In genomic region chrX:6021316-6022091, GRCh38 we compare ENCODE assay signal across 8 cellular contexts.
DNase-seq lines count a peak whose midpoint lies in the region; ATAC-seq and TF ChIP-seq lines count a peak whose summit lies in the region.

No MANE protein-coding gene starts in this region.

- intact Hi-C loops in IMR-90 (cut with micrococcal nuclease) = loop anchor here (5.0 kb wide), 1 partner anchor 1906 kb away; the partner anchor contains the start of gene PNPLA4
- intact Hi-C loops in gastrocnemius medialis (cut with DNase I; ENCODE audit: low total_unique reads) = no loop called here

- no peak overlapping the region for H3K18ac ChIP-seq in IMR-90 (ENCODE audit: low read depth, low read length)

- H3K27ac ChIP-seq in IMR-90 (ENCODE audit: insufficient read depth, low read length) (no peak overlapping the region), gastrocnemius medialis (no peak overlapping the region)

- no peaks in the 10 kb centered on the region; the same call in 1 of the 2 replicates for H3K9me3 ChIP-seq in IMR-90 (ENCODE audit: control insufficient read depth, insufficient read depth, low read length)
- H3K9me3 ChIP-seq in gastrocnemius medialis = no peaks in the 10 kb centered on the region

- H4K5ac ChIP-seq in IMR-90 (ENCODE audit: low read depth, low read length) = no peak overlapping the region

- TF ChIP-seq POLR2A in IMR-90 (IDR thresholded peaks at IDR 0.05; ENCODE audit: low read depth, low read length) (no peak), gastrocnemius medialis (IDR thresholded peaks at IDR 0.05) (no peak)

- H2AK9ac ChIP-seq in IMR-90 (replicated peaks; ENCODE audit: low read depth, low read length, poor library complexity) = no peak overlapping the region

- no peak overlapping the region for H3K27ac Mint-ChIP-seq in stimulated activated naive B cell treated with anti-CD40 and anti-IgM and Interleukin-4, amounts not matched to agents 10 μg/mL and 1 μg/mL and 100 μg/mL, for 72 hours

- H3K27me3 ChIP-seq in IMR-90 (ENCODE audit: control insufficient read depth, insufficient read depth, low read length) (no peaks in the 10 kb centered on the region), gastrocnemius medialis (no peaks in the 10 kb centered on the region)

- POLR2A ChIA-PET in IMR-90 (lab: Charles Lee; ENCODE audit: unreplicated experiment) = no interaction called here

- peak; percentile 40 for TF ChIP-seq RAD21 in IMR-90 (IDR thresholded peaks at IDR 0.05; ENCODE audit: low read length)

- H4K8ac ChIP-seq in IMR-90 (ENCODE audit: low read depth in 2 of 2, low read length in 2 of 2) = no peak overlapping the region

- peaks cover 13 to 20% of the 10 kb centered on the region in 2 donors for H3K27me3 Mint-ChIP-seq in stimulated activated naive B cell treated with anti-CD40 and anti-IgM and Interleukin-4, amounts not matched to agents 10 μg/mL and 1 μg/mL and 100 μg/mL, for 72 hours

- H3K56ac ChIP-seq in IMR-90 (ENCODE audit: extremely low read depth, insufficient read depth, low read length) = no peak overlapping the region

- H2BK20ac ChIP-seq in IMR-90 (ENCODE audit: low read depth, low read length) = no peak overlapping the region

- in situ Hi-C loops in IMR-90 (cut with MboI; ENCODE audit: low sequenced_read_pairs) (no loop called here), gastrocnemius medialis (cut with MboI; ENCODE audit: low sequenced_read_pairs in 4 of 4) (no loop called here)

- H4K20me1 ChIP-seq in IMR-90 (ENCODE audit: insufficient read depth, low read length) = no peaks in the 10 kb centered on the region

- H3K4me1 ChIP-seq in IMR-90 (ENCODE audit: control insufficient read depth, insufficient read depth, low read length) (no peaks in the 10 kb centered on the region), gastrocnemius medialis (no peaks in the 10 kb centered on the region)

- H2AFZ ChIP-seq in IMR-90 (replicated peaks; ENCODE audit: low read length, poor library complexity) = no peak overlapping the region

- H3K79me1 ChIP-seq in IMR-90 (ENCODE audit: low read depth in 1 of 2, low read length in 2 of 2) = no peaks in the 10 kb centered on the region

- no peak overlapping the region for H3K23ac ChIP-seq in IMR-90 (ENCODE audit: low read depth, low read length)

- H3K4me2 ChIP-seq in IMR-90 (ENCODE audit: low read depth, low read length) = no peak overlapping the region

- no peak overlapping the region for H2AK5ac ChIP-seq in IMR-90 (ENCODE audit: low read depth, low read length)

- no peaks in the 10 kb centered on the region for H3K9me3 Mint-ChIP-seq in stimulated activated naive B cell treated with anti-CD40 and anti-IgM and Interleukin-4, amounts not matched to agents 10 μg/mL and 1 μg/mL and 100 μg/mL, for 72 hours

- H3K4me3 ChIP-seq in IMR-90 (ENCODE audit: insufficient read depth, low read depth, low read length) (no peak overlapping the region), gastrocnemius medialis (no peak overlapping the region)

- peaks cover 3 to 5% of the 10 kb centered on the region in 2 donors for H3K4me1 Mint-ChIP-seq in stimulated activated naive B cell treated with anti-CD40 and anti-IgM and Interleukin-4, amounts not matched to agents 10 μg/mL and 1 μg/mL and 100 μg/mL, for 72 hours

- dilution Hi-C loops in IMR-90 (cut with HindIII; ENCODE audit: low sequenced_read_pairs, unreplicated experiment) = no loop called here

- peak; percentile 28 for DNase-seq in Ammon's horn (ENCODE audit: low spot score)
- peak; percentile 0 for DNase-seq in IMR-90
- peak; percentile 53 for DNase-seq in SK-N-DZ (ENCODE audit: low spot score)
- peak; percentile 10 for DNase-seq in globus pallidus (ENCODE audit: low spot score)
- peak; percentile 15 for DNase-seq in stimulated activated naive B cell treated with anti-CD40 and anti-IgM and Interleukin-4, amounts not matched to agents 10 μg/mL and 1 μg/mL and 100 μg/mL, for 72 hours
- no peak for DNase-seq in gastrocnemius medialis

- no peak overlapping the region for H2BK120ac ChIP-seq in IMR-90 (ENCODE audit: low read depth, low read length)

- no peak overlapping the region for H3K4me3 Mint-ChIP-seq in stimulated activated naive B cell treated with anti-CD40 and anti-IgM and Interleukin-4, amounts not matched to agents 10 μg/mL and 1 μg/mL and 100 μg/mL, for 72 hours

- no peak overlapping the region for H2BK15ac ChIP-seq in IMR-90 (ENCODE audit: low read depth, low read length)

- H2BK5ac ChIP-seq in IMR-90 (ENCODE audit: low read depth, low read length, poor library complexity, severe bottlenecking) = no peak overlapping the region

- no peaks in the 10 kb centered on the region for H3K36me3 Mint-ChIP-seq in stimulated activated naive B cell treated with anti-CD40 and anti-IgM and Interleukin-4, amounts not matched to agents 10 μg/mL and 1 μg/mL and 100 μg/mL, for 72 hours

- ATAC-seq in IMR-90 (ENCODE audit: low read depth) (no peak), gastrocnemius medialis (no peak), HG03097 (IDR thresholded peaks at IDR 0.05; ENCODE audit: low FRiP score, unreplicated experiment) (no peak)
- peak in 1 of 2 donors; percentile 36 for ATAC-seq in stimulated activated naive B cell treated with anti-CD40 and anti-IgM and Interleukin-4, amounts not matched to agents 10 μg/mL and 1 μg/mL and 100 μg/mL, for 72 hours (replicated peaks)

- CTCF ChIA-PET in IMR-90 (lab: Yijun Ruan, JAX) = no interaction called here

- H3K36me3 ChIP-seq in IMR-90 (ENCODE audit: control insufficient read depth, insufficient read depth, low read length) (no peaks in the 10 kb centered on the region), gastrocnemius medialis (no peaks in the 10 kb centered on the region)

- H3K9me1 ChIP-seq in IMR-90 (ENCODE audit: insufficient read depth, low read length) = no peaks in the 10 kb centered on the region

- H4K91ac ChIP-seq in IMR-90 (ENCODE audit: insufficient read depth, low read depth, low read length) = no peak overlapping the region

- TF ChIP-seq CTCF in GM12874 (IDR thresholded peaks at IDR 0.05; ENCODE audit: insufficient read depth, low read depth, low read length) = peak; percentile 55
- peak; percentile 35; the same call in 1 of the 2 replicates for TF ChIP-seq CTCF in IMR-90 (conservative IDR thresholded peaks at IDR 0.05; ENCODE audit: low read depth, low read length)
- peak in 2 of 5 experiments; percentile 9 to 37 for TF ChIP-seq CTCF in gastrocnemius medialis (IDR thresholded peaks at IDR 0.05 in 4 of 5, conservative IDR thresholded peaks at IDR 0.05 in 1 of 5)

- no CpG with 5 or more reads among the region's 4 CpGs for WGBS in IMR-90 (ENCODE audit: extremely low coverage in 2 of 2, insufficient read length in 1 of 2), 2 experiments

- H3K4ac ChIP-seq in IMR-90 (ENCODE audit: low read depth, low read length) = no peak overlapping the region

- no TSS peak for BruUV-seq in IMR-90 (replicated peaks; lab: Mats Ljungman, UMichigan)

- no peak overlapping the region for H3K9ac ChIP-seq in IMR-90 (ENCODE audit: low read depth, low read length)

- H3K14ac ChIP-seq in IMR-90 (replicated peaks; ENCODE audit: low read depth, low read length) = no peak overlapping the region

TF ChIP-seq in IMR-90, 13 proteins besides CTCF, POLR2A, EP300 and RAD21:
- peak; percentile 9; the same call in 1 of the 2 replicates for TF ChIP-seq SMC3 (IDR thresholded peaks at IDR 0.05; ENCODE audit: low read depth, low read length)
- TF ChIP-seq BHLHE40 (IDR thresholded peaks at IDR 0.05; ENCODE audit: low read depth, low read length) = no peak
- no peak for TF ChIP-seq ELK1 (IDR thresholded peaks at IDR 0.05; ENCODE audit: borderline replicate concordance, low read depth, low read length)
TF ChIP-seq in IMR-90: peak in this region for 1.

Comparison
In these comparisons a context has a peak if more than half of its experiments do, and no peak if none do; other contexts are left out.
1. DNase-seq: peak in Ammon's horn (single experiment), IMR-90 (single experiment), SK-N-DZ (single experiment), globus pallidus (single experiment) and stimulated activated naive B cell treated with anti-CD40 and anti-IgM and Interleukin-4, amounts not matched to agents 10 μg/mL and 1 μg/mL and 100 μg/mL, for 72 hours (single experiment); none in gastrocnemius medialis (0 of 2).